In the genomic region with DNA sequence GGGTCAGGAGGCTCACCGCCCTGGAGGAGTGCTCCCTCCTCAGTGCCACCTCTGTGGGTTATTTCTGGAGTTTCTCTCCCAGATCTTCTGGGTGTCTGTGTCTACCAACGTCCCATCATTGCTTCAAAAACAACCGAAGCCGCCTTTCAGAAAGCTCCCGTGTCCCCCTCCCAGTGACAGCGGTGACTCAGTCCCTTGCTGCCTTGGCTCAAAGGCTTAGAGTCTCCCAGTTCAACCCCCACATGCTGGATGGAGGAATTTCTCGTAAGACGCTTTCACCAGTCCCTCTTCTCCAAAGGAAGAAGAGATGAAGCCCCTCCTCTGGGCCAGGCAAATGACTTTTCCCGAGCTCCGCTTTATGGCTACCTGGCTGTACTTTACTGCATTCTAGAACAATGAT, we compare ENCODE assay signal across 18 cellular contexts.
"Had no signal": no experiment of that assay in that cellular context is flagged by ENCODE, and none has a peak within 500 bp of the region (broad histone marks: within the 10 kb centered on the region; RNA-seq: fewer than 3 reads in every experiment).

No MANE protein-coding gene starts in this region.

- H3K27me3 ChIP-seq: sigmoid colon, spleen, suprapubic skin, vagina had no signal

- H3K36me3 ChIP-seq: prostate gland had no signal

- ATAC-seq: effector memory CD8-positive, alpha-beta T cell; left ventricle myocardium superior; naive thymus-derived CD8-positive, alpha-beta T cell; right cardiac atrium; stimulated activated naive CD8-positive, alpha-beta T cell treated with anti-CD3 and anti-CD28 coated beads, Interleukin-15, amount 100 ng/mL, for 72 hours had no signal

- H3K27ac ChIP-seq: coronary artery, prostate gland, sigmoid colon, spleen, suprapubic skin, vagina had no signal

- H3K4me1 ChIP-seq: prostate gland, sigmoid colon, spleen, suprapubic skin, vagina had no signal

- H3K27me3 Mint-ChIP-seq: effector memory CD8-positive, alpha-beta T cell; memory B cell; naive thymus-derived CD8-positive, alpha-beta T cell; stimulated activated naive CD8-positive, alpha-beta T cell treated with anti-CD3 and anti-CD28 coated beads, Interleukin-15, amount 100 ng/mL, for 72 hours had no signal

- H3K27ac Mint-ChIP-seq: memory B cell had no signal

- H3K9me3 Mint-ChIP-seq: effector memory CD8-positive, alpha-beta T cell; immature natural killer cell; memory B cell; naive thymus-derived CD8-positive, alpha-beta T cell had no signal

- H3K4me1 Mint-ChIP-seq: immature natural killer cell; memory B cell; stimulated activated naive CD8-positive, alpha-beta T cell treated with anti-CD3 and anti-CD28 coated beads, Interleukin-15, amount 100 ng/mL, for 72 hours had no signal

- H3K9me3 ChIP-seq: prostate gland, sigmoid colon, spleen, suprapubic skin, vagina had no signal

- H3K4me3 Mint-ChIP-seq: effector memory CD8-positive, alpha-beta T cell; immature natural killer cell; memory B cell; naive thymus-derived CD8-positive, alpha-beta T cell; stimulated activated naive CD8-positive, alpha-beta T cell treated with anti-CD3 and anti-CD28 coated beads, Interleukin-15, amount 100 ng/mL, for 72 hours had no signal

- DNase-seq: central memory CD4-positive, alpha-beta T cell; effector memory CD8-positive, alpha-beta T cell; immature natural killer cell; left ventricle myocardium superior; midbrain; naive thymus-derived CD8-positive, alpha-beta T cell; right cardiac atrium; sigmoid colon; spleen; stimulated activated CD4-positive, alpha-beta T cell treated with anti-CD3 and anti-CD28 coated beads, Interleukin-2, amount 100 ng/mL, for 48 hours; stimulated activated naive CD4-positive, alpha-beta T cell; stimulated activated naive CD8-positive, alpha-beta T cell treated with anti-CD3 and anti-CD28 coated beads, Interleukin-15, amount 100 ng/mL, for 72 hours had no signal

- H3K4me3 ChIP-seq: coronary artery, lung, prostate gland, sigmoid colon, spleen, suprapubic skin, vagina had no signal
